ENCODE assay signal across 8 cellular contexts in genomic region chr14:100159107-100159864, GRCh38. TPM values are rescaled to one million over a fixed set of nuclear protein-coding genes. Genes with fewer than 3 reads are reported as not detected.
A peak's percentile ranks its signal among the peaks of the same experiment; 100 is the strongest.
DNase-seq lines count a peak whose midpoint lies in the region; ATAC-seq, FAIRE-seq and TF ChIP-seq lines count a peak whose summit lies in the region.

TSS of gene DEGS2 (minus strand) at chr14:100159645. CDS start at chr14:100159587, 58 bp downstream.

- H3K9ac ChIP-seq in endothelial cell of umbilical vein (replicated peaks; ENCODE audit: extremely low read depth, insufficient read depth, low read length): no peak within 1 kb of the TSS

- peak; percentile 61 to 71 for DNase-seq in NCI-H2081 (lab: John Stamatoyannopoulos, UW)
- DNase-seq in NCI-H2081 treated with DMSO at 0.1 percent for 48 hours (lab: John Stamatoyannopoulos, UW): no peak
- DNase-seq in activated CD4-positive, alpha-beta T cell treated with anti-CD3 and anti-CD28 coated beads, Interleukin-2, amount 10 ng/mL, durations not matched to agents 7 days and 5 days: peak; percentile 54
- no peak for DNase-seq in endothelial cell of umbilical vein (ENCODE audit: low read depth, low spot score)
- DNase-seq in osteocyte (ENCODE audit: extremely low spot score, unreplicated experiment): no peak
- DNase-seq in upper lobe of right lung: peak; percentile 85

- no peaks in the 10 kb centered on the region for H3K79me2 ChIP-seq in endothelial cell of umbilical vein (ENCODE audit: control insufficient read depth, insufficient read depth, low read length)

- H2AFZ ChIP-seq in endothelial cell of umbilical vein (ENCODE audit: low read depth, low read length): peak within 1 kb of the TSS; percentile 19

- H3K27me3 ChIP-seq in endothelial cell of umbilical vein (ENCODE audit: control insufficient read depth in 2 of 2, insufficient read depth in 2 of 2, low read length in 2 of 2) (peaks cover 14 to 20% of the 10 kb centered on the region in 2 experiments), upper lobe of right lung (peaks cover 26% of the 10 kb centered on the region)

- H3K36me3 Mint-ChIP-seq in IgD-negative memory B cell (no peaks in the 10 kb centered on the region), osteocyte (ENCODE audit: unreplicated experiment) (peaks cover 3% of the 10 kb centered on the region)
- peaks cover 6% of the 10 kb centered on the region for H3K36me3 Mint-ChIP-seq in activated CD4-positive, alpha-beta T cell treated with anti-CD3 and anti-CD28 coated beads, Interleukin-2, amount 10 ng/mL, durations not matched to agents 7 days and 5 days (ENCODE audit: low read depth)

- BruUV-seq in endothelial cell of umbilical vein (replicated peaks; lab: Mats Ljungman, UMichigan): no TSS peak

- ATAC-seq in upper lobe of right lung (peak; percentile 90), GM19035 (IDR thresholded peaks at IDR 0.05; ENCODE audit: unreplicated experiment) (no peak)

- H4K20me1 ChIP-seq in endothelial cell of umbilical vein (replicated peaks; ENCODE audit: control insufficient read depth, extremely low read depth, insufficient read depth, low read length): no peaks in the 10 kb centered on the region

- intact Hi-C loops in endothelial cell of umbilical vein (cut with micrococcal nuclease) (no loop called here), upper lobe of right lung (cut with DNase I) (no loop called here)

- H3K4me3 Mint-ChIP-seq in IgD-negative memory B cell (peak within 1 kb of the TSS; percentile 76 to 92 (median 88)), osteocyte (ENCODE audit: unreplicated experiment) (peak within 1 kb of the TSS; percentile 29)
- peak within 1 kb of the TSS; percentile 32 for H3K4me3 Mint-ChIP-seq in activated CD4-positive, alpha-beta T cell treated with anti-CD3 and anti-CD28 coated beads, Interleukin-2, amount 10 ng/mL, durations not matched to agents 7 days and 5 days

- H3K27me3 Mint-ChIP-seq in IgD-negative memory B cell (no peaks in the 10 kb centered on the region), osteocyte (ENCODE audit: unreplicated experiment) (peaks cover 22% of the 10 kb centered on the region)
- H3K27me3 Mint-ChIP-seq in activated CD4-positive, alpha-beta T cell treated with anti-CD3 and anti-CD28 coated beads, Interleukin-2, amount 10 ng/mL, durations not matched to agents 7 days and 5 days: peaks cover 43% of the 10 kb centered on the region

- dilution Hi-C loops in endothelial cell of umbilical vein (cut with MboI; ENCODE audit: extremely low pct_ligation_motif_present, low sequenced_read_pairs): no loop called here

- H3K4me3 ChIP-seq in endothelial cell of umbilical vein (replicated peaks in 1 of 3; ENCODE audit: insufficient read depth in 1 of 3, low read depth in 1 of 3, low read length in 3 of 3): peak within 1 kb of the TSS in 1 of 3 experiments; percentile 27
- peak within 1 kb of the TSS; percentile 46 for H3K4me3 ChIP-seq in upper lobe of right lung

- no peak for TF ChIP-seq CTCF in endothelial cell of umbilical vein (IDR thresholded peaks at IDR 0.05; ENCODE audit: extremely low read depth in 1 of 2, insufficient read depth in 1 of 2, low read depth in 1 of 2, low read length in 2 of 2)
- no peak for TF ChIP-seq CTCF in osteocyte (IDR thresholded peaks at IDR 0.05)
- TF ChIP-seq CTCF in upper lobe of right lung (IDR thresholded peaks at IDR 0.05): no peak

- H3K9me3 ChIP-seq in endothelial cell of umbilical vein (replicated peaks; ENCODE audit: control insufficient read depth, insufficient read depth, low read length) (no peaks in the 10 kb centered on the region), upper lobe of right lung (peaks cover 6% of the 10 kb centered on the region)

- H3K4me1 ChIP-seq in endothelial cell of umbilical vein (ENCODE audit: control insufficient read depth, extremely low read depth, insufficient read depth, low read length): no peaks in the 10 kb centered on the region
- peaks cover 13% of the 10 kb centered on the region for H3K4me1 ChIP-seq in upper lobe of right lung

- H3K4me1 Mint-ChIP-seq in IgD-negative memory B cell (peaks cover 11 to 22% (median 17%) of the 10 kb centered on the region in 3 donors), osteocyte (ENCODE audit: unreplicated experiment) (peaks cover 1% of the 10 kb centered on the region)
- H3K4me1 Mint-ChIP-seq in activated CD4-positive, alpha-beta T cell treated with anti-CD3 and anti-CD28 coated beads, Interleukin-2, amount 10 ng/mL, durations not matched to agents 7 days and 5 days: peaks cover 4% of the 10 kb centered on the region

- FAIRE-seq in endothelial cell of umbilical vein (lab: Jason Lieb, UNC): no peak

- H3K27ac ChIP-seq in endothelial cell of umbilical vein (ENCODE audit: insufficient read depth, low read depth, low read length) (no peak within 1 kb of the TSS), upper lobe of right lung (no peak within 1 kb of the TSS)

- H3K27ac Mint-ChIP-seq in IgD-negative memory B cell: peak within 1 kb of the TSS in 2 of 3 donors; percentile 76 to 93
- H3K27ac Mint-ChIP-seq in activated CD4-positive, alpha-beta T cell treated with anti-CD3 and anti-CD28 coated beads, Interleukin-2, amount 10 ng/mL, durations not matched to agents 7 days and 5 days: no peak within 1 kb of the TSS
- no peak within 1 kb of the TSS for H3K27ac Mint-ChIP-seq in osteocyte (ENCODE audit: unreplicated experiment)

- no peak for TF ChIP-seq POLR2A in endothelial cell of umbilical vein (IDR thresholded peaks at IDR 0.05; ENCODE audit: low read depth, low read length)

- CTCF ChIA-PET in activated CD4-positive, alpha-beta T cell treated with anti-CD3 and anti-CD28 coated beads, Interleukin-2, amount 10 ng/mL, durations not matched to agents 7 days and 5 days (lab: Charles Lee): no interaction called here
- CTCF ChIA-PET in endothelial cell of umbilical vein (lab: Charles Lee): no interaction called here

- H3K4me2 ChIP-seq in endothelial cell of umbilical vein (ENCODE audit: insufficient read depth, low read length): peak within 1 kb of the TSS; percentile 38

- no peaks in the 10 kb centered on the region for H3K9me1 ChIP-seq in endothelial cell of umbilical vein (replicated peaks; ENCODE audit: control insufficient read depth, extremely low read depth, insufficient read depth, low read length)

- POLR2A ChIA-PET in activated CD4-positive, alpha-beta T cell treated with anti-CD3 and anti-CD28 coated beads, Interleukin-2, amount 10 ng/mL, durations not matched to agents 7 days and 5 days (lab: Charles Lee): no interaction called here
- POLR2A ChIA-PET in endothelial cell of umbilical vein (lab: Charles Lee): no interaction called here

- H3K36me3 ChIP-seq in endothelial cell of umbilical vein (ENCODE audit: control insufficient read depth in 2 of 2, extremely low read depth in 1 of 2, insufficient read depth in 2 of 2, low read length in 2 of 2) (no peaks in the 10 kb centered on the region), upper lobe of right lung (no peaks in the 10 kb centered on the region)

- H3K9me3 Mint-ChIP-seq in IgD-negative memory B cell: peaks cover 0 to 5% (median 0%) of the 10 kb centered on the region in 3 donors
- H3K9me3 Mint-ChIP-seq in activated CD4-positive, alpha-beta T cell treated with anti-CD3 and anti-CD28 coated beads, Interleukin-2, amount 10 ng/mL, durations not matched to agents 7 days and 5 days: peaks cover 7% of the 10 kb centered on the region
- peaks cover 5% of the 10 kb centered on the region for H3K9me3 Mint-ChIP-seq in osteocyte (ENCODE audit: unreplicated experiment)

TF ChIP-seq in endothelial cell of umbilical vein, 7 proteins besides CTCF, POLR2A, EP300 and RAD21:
- TF ChIP-seq EZH2 (IDR thresholded peaks at IDR 0.05; ENCODE audit: borderline replicate concordance, low read depth, low read length, severe bottlenecking): peak; percentile 78
- no peak for TF ChIP-seq GATA2 (IDR thresholded peaks at IDR 0.05; ENCODE audit: insufficient read depth, insufficient read length, low read depth, low read length)

RNA-seq across cellular contexts. Expression of gene DEGS2, which starts in this region (rescaled TPM):
- polyA plus RNA-seq in IgD-negative memory B cell: 6.5 TPM
- under 1 TPM; 0.15 to 0.23 TPM for total RNA-seq in activated CD4-positive, alpha-beta T cell treated with anti-CD3 and anti-CD28 coated beads, Interleukin-2, amount 10 ng/mL, durations not matched to agents 7 days and 5 days
- total RNA-seq in endothelial cell of umbilical vein: not detected in 2 replicates
- 0.02 and 0.06 TPM in 2 replicates for polyA plus RNA-seq in endothelial cell of umbilical vein
- polyA plus RNA-seq in endothelial cell of umbilical vein (2011; cell fraction: cytosol; rRNA removed): not detected in 2 replicates
- 0.03 TPM in 1 of 2 replicates, not detected in the other for polyA plus RNA-seq in endothelial cell of umbilical vein (2011; cell fraction: nucleus; rRNA removed)
- 0.15 and 0.16 TPM in 2 replicates for polyA plus RNA-seq in endothelial cell of umbilical vein (2012)
- 0.49 TPM in 1 of 2 replicates, not detected in the other for polyA minus RNA-seq in endothelial cell of umbilical vein
- not detected for polyA minus RNA-seq in endothelial cell of umbilical vein (2011; cell fraction: cytosol; rRNA and poly(A)+ RNA removed)
- polyA minus RNA-seq in endothelial cell of umbilical vein (2011; cell fraction: nucleus; rRNA and poly(A)+ RNA removed): 0.19 TPM in 1 of 2 replicates, not detected in the other
- 0.19 and 0.21 TPM in 2 replicates for total RNA-seq in osteocyte
- 1.7 TPM for total RNA-seq in upper lobe of right lung

Comparison
In these comparisons a context has a peak if more than half of its experiments do, and no peak if none do; other contexts are left out.
1. DNase-seq: peak in NCI-H2081 (2 of 2) and upper lobe of right lung (single experiment); none in NCI-H2081 treated with DMSO at 0.1 percent for 48 hours (single experiment), endothelial cell of umbilical vein (single experiment) and osteocyte (single experiment).
2. Peak in DNase-seq in activated CD4-positive, alpha-beta T cell treated with anti-CD3 and anti-CD28 coated beads, Interleukin-2, amount 10 ng/mL, durations not matched to agents 7 days and 5 days; RNA of the gene not detected or under 1 TPM.
3. H3K27ac Mint-ChIP-seq: peak in IgD-negative memory B cell (2 of 3); none in activated CD4-positive, alpha-beta T cell treated with anti-CD3 and anti-CD28 coated beads, Interleukin-2, amount 10 ng/mL, durations not matched to agents 7 days and 5 days (single experiment) and osteocyte (single experiment).
4. H3K4me3 Mint-ChIP-seq: peak in every context shown above with its lines; median percentile 88 in IgD-negative memory B cell; 32 in activated CD4-positive, alpha-beta T cell treated with anti-CD3 and anti-CD28 coated beads, Interleukin-2, amount 10 ng/mL, durations not matched to agents 7 days and 5 days; 29 in osteocyte.